15 cellular contexts compared by ENCODE assay signal in genomic region chr10:104681485-104681884, GRCh38. TPM values are rescaled to one million over a fixed set of nuclear protein-coding genes. Genes with fewer than 3 reads are reported as not detected.
DNase-seq lines count a peak whose midpoint lies in the region; ATAC-seq and TF ChIP-seq lines count a peak whose summit lies in the region.
"Had no signal": no experiment of that assay in that cellular context is flagged by ENCODE, and none has a peak within 500 bp of the region (broad histone marks: within the 10 kb centered on the region; RNA-seq: fewer than 3 reads in every experiment).

No MANE protein-coding gene starts in this region.

- no peak overlapping the region for H3K4me3 Mint-ChIP-seq in activated CD8-positive, alpha-beta T cell treated with anti-CD3 and anti-CD28 coated beads, Interleukin-2, amount 10 ng/mL, durations not matched to agents 7 days and 5 days

- H3F3A ChIP-seq in smooth muscle cell (ENCODE audit: low read depth) = no peaks in the 10 kb centered on the region

- WGBS in smooth muscle cell (ENCODE audit: low lambda C conversion rate) = 97% methylated on average over 2 of the region's 2 CpGs

- TF ChIP-seq CTCF in dorsolateral prefrontal cortex (IDR thresholded peaks at IDR 0.05 in 54 of 56, conservative IDR thresholded peaks at IDR 0.05 in 2 of 56; ENCODE audit: low read depth in 1 of 56, partially characterized antibody in 56 of 56) (no peak), smooth muscle cell (IDR thresholded peaks at IDR 0.05; ENCODE audit: borderline replicate concordance, insufficient read depth, poor library complexity, severe bottlenecking) (no peak)

- DNase-seq in dorsolateral prefrontal cortex (no peak), smooth muscle cell (lab: John Stamatoyannopoulos, UW; ENCODE audit: unreplicated experiment) (no peak)
- DNase-seq in activated naive CD4-positive, alpha-beta T cell treated with anti-CD3 and anti-CD28 coated beads, Interleukin-2, amount 50 U/mL, for 16 hours = no peak
- DNase-seq in activated CD8-positive, alpha-beta T cell treated with anti-CD3 and anti-CD28 coated beads, Interleukin-2, amount 10 ng/mL, durations not matched to agents 7 days and 5 days = no peak
- DNase-seq: adrenal gland; gastrocnemius medialis; stimulated activated naive CD4-positive, alpha-beta T cell treated with Interleukin-2 at 50 U/mL for 16 hours; T-helper 1 cell had no signal

- CTCF ChIA-PET in activated CD8-positive, alpha-beta T cell treated with anti-CD3 and anti-CD28 coated beads, Interleukin-2, amount 10 ng/mL, durations not matched to agents 7 days and 5 days (lab: Charles Lee) = no interaction called here

- no peaks in the 10 kb centered on the region for H3K79me2 ChIP-seq in smooth muscle cell (ENCODE audit: low read depth)

- peak overlapping the region; percentile 64 for H3K4me3 ChIP-seq in HUES6 (ENCODE audit: low read depth, low read length)
- H3K4me3 ChIP-seq in dorsolateral prefrontal cortex = peak overlapping the region in 58 of 59 donors; percentile 21 to 67 (median 55)
- H3K4me3 ChIP-seq in smooth muscle cell = peak overlapping the region; percentile 51
- H3K4me3 ChIP-seq: adrenal gland, gastrocnemius medialis had no signal

- H3K36me3 ChIP-seq in HUES6 (ENCODE audit: control insufficient read depth, insufficient read depth, low read length) (no peaks in the 10 kb centered on the region), smooth muscle cell (ENCODE audit: low read depth) (no peaks in the 10 kb centered on the region)
- H3K36me3 ChIP-seq: adrenal gland, gastrocnemius medialis had no signal

- peaks cover 17% of the 10 kb centered on the region for H3K27me3 Mint-ChIP-seq in activated CD8-positive, alpha-beta T cell treated with anti-CD3 and anti-CD28 coated beads, Interleukin-2, amount 10 ng/mL, durations not matched to agents 7 days and 5 days (ENCODE audit: low read depth)

- H3K27ac ChIP-seq in HUES6 (ENCODE audit: low read depth, low read length) = no peak overlapping the region
- peak overlapping the region in 57 of 59 donors; percentile 11 to 88 (median 75) for H3K27ac ChIP-seq in dorsolateral prefrontal cortex
- H3K27ac ChIP-seq in layer of hippocampus (ENCODE audit: low read depth, low read length) = peak overlapping the region; percentile 48
- peak overlapping the region; percentile 27 for H3K27ac ChIP-seq in smooth muscle cell (ENCODE audit: low read depth)
- H3K27ac ChIP-seq: adrenal gland, gastrocnemius medialis had no signal

- no peaks in the 10 kb centered on the region for H4K20me1 ChIP-seq in smooth muscle cell (ENCODE audit: low read depth)

- no peak overlapping the region for H3K27ac Mint-ChIP-seq in activated CD8-positive, alpha-beta T cell treated with anti-CD3 and anti-CD28 coated beads, Interleukin-2, amount 10 ng/mL, durations not matched to agents 7 days and 5 days
- H3K27ac Mint-ChIP-seq: activated T-helper 2 cell treated with anti-CD3 and anti-CD28 coated beads, Interferon-gamma antibody, Interleukin-2, Interleukin-4, amounts not matched to agents 10 μg/mL and 5 μg/mL and 100 μg/mL, durations not matched to agents 14 hours and 24 hours and 36 hours had no signal

- H3K4me1 ChIP-seq in HUES6 (ENCODE audit: control insufficient read depth, insufficient read depth, low read length) (no peaks in the 10 kb centered on the region), smooth muscle cell (ENCODE audit: low read depth) (no peaks in the 10 kb centered on the region)
- H3K4me1 ChIP-seq: adrenal gland, gastrocnemius medialis had no signal

- H3K4me1 Mint-ChIP-seq in activated CD8-positive, alpha-beta T cell treated with anti-CD3 and anti-CD28 coated beads, Interleukin-2, amount 10 ng/mL, durations not matched to agents 7 days and 5 days (ENCODE audit: low read depth) = no peaks in the 10 kb centered on the region

- H3K9ac ChIP-seq in HUES6 (ENCODE audit: low read length) (peak overlapping the region; percentile 5), smooth muscle cell (ENCODE audit: low read depth) (no peak overlapping the region)

- H3K4me2 ChIP-seq in smooth muscle cell = peak overlapping the region; percentile 87

- intact Hi-C loops in dorsolateral prefrontal cortex (cut with DNase I) = no loop called here

- POLR2A ChIA-PET in activated CD8-positive, alpha-beta T cell treated with anti-CD3 and anti-CD28 coated beads, Interleukin-2, amount 10 ng/mL, durations not matched to agents 7 days and 5 days (lab: Charles Lee) = no interaction called here

- no peaks in the 10 kb centered on the region for H3K36me3 Mint-ChIP-seq in activated CD8-positive, alpha-beta T cell treated with anti-CD3 and anti-CD28 coated beads, Interleukin-2, amount 10 ng/mL, durations not matched to agents 7 days and 5 days (ENCODE audit: low read depth)

- H3K9me3 ChIP-seq in HUES6 (ENCODE audit: control insufficient read depth, insufficient read depth, low read depth, low read length) (no peaks in the 10 kb centered on the region), smooth muscle cell (replicated peaks; ENCODE audit: low read depth) (no peaks in the 10 kb centered on the region)
- H3K9me3 ChIP-seq: adrenal gland, gastrocnemius medialis had no signal

- ATAC-seq in HG03159 (IDR thresholded peaks at IDR 0.05; ENCODE audit: unreplicated experiment) = no peak
- ATAC-seq in activated CD8-positive, alpha-beta T cell treated with anti-CD3 and anti-CD28 coated beads, Interleukin-2, amount 10 ng/mL, durations not matched to agents 7 days and 5 days = no peak
- ATAC-seq: gastrocnemius medialis had no signal

- H2AFZ ChIP-seq in smooth muscle cell (ENCODE audit: low read depth) = peak overlapping the region; percentile 92

- no peaks in the 10 kb centered on the region for H3K9me3 Mint-ChIP-seq in activated CD8-positive, alpha-beta T cell treated with anti-CD3 and anti-CD28 coated beads, Interleukin-2, amount 10 ng/mL, durations not matched to agents 7 days and 5 days (ENCODE audit: insufficient read depth)
- H3K9me3 Mint-ChIP-seq: activated T-helper 2 cell treated with anti-CD3 and anti-CD28 coated beads, Interferon-gamma antibody, Interleukin-2, Interleukin-4, amounts not matched to agents 10 μg/mL and 5 μg/mL and 100 μg/mL, durations not matched to agents 14 hours and 24 hours and 36 hours had no signal

- H3K27me3 ChIP-seq in HUES6 (ENCODE audit: control insufficient read depth, insufficient read depth, low read length) (peaks cover 39% of the 10 kb centered on the region), dorsolateral prefrontal cortex (no peaks in the 10 kb centered on the region), layer of hippocampus (ENCODE audit: control insufficient read depth, insufficient read depth, low read length) (no peaks in the 10 kb centered on the region), smooth muscle cell (ENCODE audit: low read depth) (peaks cover 33% of the 10 kb centered on the region)
- H3K27me3 ChIP-seq: adrenal gland, gastrocnemius medialis had no signal

RNA-seq across cellular contexts. Expression of gene SORCS3, which starts 40.4 kb away (rescaled TPM):
- total RNA-seq in dorsolateral prefrontal cortex (10 to 100 TPM in 110 of 120 experiments, 1 to 10 TPM in 10; 7.0 to 23.3 (median 14.2) TPM), smooth muscle cell (not detected in 2 replicates)
- not detected in 2 replicates for polyA plus RNA-seq in smooth muscle cell
- not detected for total RNA-seq in activated CD8-positive, alpha-beta T cell treated with anti-CD3 and anti-CD28 coated beads, Interleukin-2, amount 10 ng/mL, durations not matched to agents 7 days and 5 days
- total RNA-seq: activated T-helper 2 cell treated with anti-CD3 and anti-CD28 coated beads, Interferon-gamma antibody, Interleukin-2, Interleukin-4, amounts not matched to agents 10 μg/mL and 5 μg/mL and 100 μg/mL, durations not matched to agents 14 hours and 24 hours and 36 hours; chondrocyte; endothelial cell of umbilical vein; gastrocnemius medialis; HT-29 had no signal
- polyA plus RNA-seq: endothelial cell of umbilical vein had no signal
